2 cellular contexts compared by ENCODE assay signal in the genomic region with DNA sequence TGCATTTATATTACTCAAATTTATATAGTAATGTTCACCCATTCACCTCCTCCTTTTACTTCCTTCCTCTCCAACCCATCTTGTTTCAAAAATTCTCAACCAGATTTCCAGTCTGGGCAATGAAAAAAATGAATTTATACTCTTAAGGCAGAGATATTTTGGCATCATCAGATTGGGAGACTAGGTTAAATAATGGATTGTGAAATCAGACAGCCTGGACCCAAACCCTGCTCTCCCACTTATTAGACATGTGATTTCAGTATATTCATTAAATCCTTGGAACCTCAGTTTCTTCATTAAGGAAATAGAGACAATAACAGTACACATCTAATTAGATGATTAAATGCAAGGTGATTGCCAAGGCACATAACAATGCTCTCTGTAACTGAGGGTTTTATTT.
TF ChIP-seq lines count a peak whose summit lies in the region.

No MANE protein-coding gene starts in this region.

TF ChIP-seq in HepG2, 621 proteins besides CTCF, POLR2A, EP300 and RAD21:
- TF ChIP-seq SMYD3 (CRISPR knock-in tag; IDR thresholded peaks at IDR 0.05) (0 out of 2 replicates have a peak, but pooled peaks have one; percentile 52), CEBPB (IDR thresholded peaks at IDR 0.05; ENCODE audit: borderline replicate concordance, low read depth, low read length) (peak; percentile 65)
- TF ChIP-seq, protein P1, sequence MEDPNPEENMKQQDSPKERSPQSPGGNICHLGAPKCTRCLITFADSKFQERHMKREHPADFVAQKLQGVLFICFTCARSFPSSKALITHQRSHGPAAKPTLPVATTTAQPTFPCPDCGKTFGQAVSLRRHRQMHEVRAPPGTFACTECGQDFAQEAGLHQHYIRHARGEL (CRISPR knock-in tag; IDR thresholded peaks at IDR 0.05) = no peak

TF ChIP-seq in K562, 482 proteins besides CTCF, POLR2A, EP300 and RAD21:
- TF ChIP-seq ZNF354B (CRISPR knock-in tag; IDR thresholded peaks at IDR 0.05) = no peak
- no peak for TF ChIP-seq SIX5 (IDR thresholded peaks at IDR 0.05; ENCODE audit: borderline replicate concordance in 1 of 2, insufficient read depth in 1 of 2, low read depth in 1 of 2, low read length in 2 of 2)
- no peak for TF ChIP-seq HDGF (IDR thresholded peaks at IDR 0.05)
- TF ChIP-seq CEBPB (tag; IDR thresholded peaks at IDR 0.05) = peak; percentile 49; the same call in 1 of the 2 replicates
